In genomic region chr2:8125741-8126691, GRCh38 we compare ENCODE assay signal across 16 cellular contexts.
DNase-seq lines count a peak whose midpoint lies in the region; TF ChIP-seq lines count a peak whose summit lies in the region.
"Had no signal": no experiment of that assay in that cellular context is flagged by ENCODE, and none has a peak within 500 bp of the region (broad histone marks: within the 10 kb centered on the region; RNA-seq: fewer than 3 reads in every experiment).

No MANE protein-coding gene starts in this region.

- H3K27ac ChIP-seq in brain microvascular endothelial cell (no peak overlapping the region), hepatocyte (peak overlapping the region; percentile 85), parathyroid adenoma (peak overlapping the region; percentile 93), transverse colon (no peak overlapping the region)
- H3K27ac ChIP-seq: epithelial cell of prostate had no signal

- H3K79me2 ChIP-seq in hepatocyte = no peaks in the 10 kb centered on the region
- H3K79me2 ChIP-seq in parathyroid adenoma = no peaks in the 10 kb centered on the region

- no peak overlapping the region for H3K9ac ChIP-seq in parathyroid adenoma

- TF ChIP-seq CTCF in brain microvascular endothelial cell (IDR thresholded peaks at IDR 0.05; ENCODE audit: low read depth, low read length, missing control alignments) (no peak), hepatocyte (IDR thresholded peaks at IDR 0.05; ENCODE audit: poor library complexity) (no peak), parathyroid adenoma (IDR thresholded peaks at IDR 0.05) (no peak), transverse colon (IDR thresholded peaks at IDR 0.05) (no peak)

- H3K4me3 ChIP-seq in brain microvascular endothelial cell (ENCODE audit: low read depth, low read length) = no peak overlapping the region
- H3K4me3 ChIP-seq in hepatocyte = no peak overlapping the region
- no peak overlapping the region for H3K4me3 ChIP-seq in parathyroid adenoma (ENCODE audit: low read depth, low read length)
- H3K4me3 ChIP-seq in transverse colon = no peak overlapping the region

- DNase-seq in HuH-7 (ENCODE audit: low spot score) (peak; percentile 70), brain microvascular endothelial cell (peak; percentile 40), hepatocyte (ENCODE audit: low spot score) (peak; percentile 66), transverse colon (no peak), NCI-H526 (lab: John Stamatoyannopoulos, UW) (no peak), anterior cingulate cortex (lab: John Stamatoyannopoulos, UW) (no peak), GM19240 (ENCODE audit: insufficient read length, low spot score) (no peak)
- DNase-seq: activated CD4-positive, alpha-beta T cell treated with anti-CD3 and anti-CD28 coated beads for 48 hours; activated CD8-positive, alpha-beta memory T cell treated with anti-CD3 and anti-CD28 coated beads, Interleukin-2, amount 50 U/mL, for 4 hours; activated naive CD4-positive, alpha-beta T cell; dermis blood vessel endothelial cell; NCI-H1694 treated with DMSO at 0.1 percent for 48 hours; NCI-H524; stimulated activated CD4-positive, alpha-beta T cell treated with anti-CD3 and anti-CD28 coated beads, Interleukin-2, amount 100 ng/mL, for 24 hours had no signal

- intact Hi-C loops in transverse colon (cut with DNase I; ENCODE audit: low total_unique reads) = no loop called here

- no peak for TF ChIP-seq POLR2A in transverse colon (IDR thresholded peaks at IDR 0.05)

- H3K9me3 ChIP-seq in hepatocyte (ENCODE audit: low read depth) (no peaks in the 10 kb centered on the region), parathyroid adenoma (ENCODE audit: control insufficient read depth, low read length) (no peaks in the 10 kb centered on the region), transverse colon (no peaks in the 10 kb centered on the region)

- H3K4me2 ChIP-seq in hepatocyte (no peak overlapping the region), parathyroid adenoma (ENCODE audit: low read length) (no peak overlapping the region)

- in situ Hi-C loops in brain microvascular endothelial cell (cut with HindIII; ENCODE audit: low pct_ligation_motif_present, low sequenced_read_pairs) (no loop called here), transverse colon (cut with MboI; ENCODE audit: low pct_ligation_motif_present in 1 of 4, low pct_unique_long_range_greater_than_20kb in 1 of 4, low sequenced_read_pairs in 3 of 4) (no loop called here)

- H4K20me1 ChIP-seq in hepatocyte (ENCODE audit: insufficient read depth, poor library complexity, severe bottlenecking) = no peaks in the 10 kb centered on the region

- H2AFZ ChIP-seq in hepatocyte (no peak overlapping the region), parathyroid adenoma (peak overlapping the region; percentile 54)

- H3K27me3 ChIP-seq in brain microvascular endothelial cell (replicated peaks) (no peaks in the 10 kb centered on the region), hepatocyte (no peaks in the 10 kb centered on the region), parathyroid adenoma (ENCODE audit: control insufficient read depth, insufficient read depth, low read length) (no peaks in the 10 kb centered on the region), transverse colon (no peaks in the 10 kb centered on the region)

- H3K9me2 ChIP-seq in hepatocyte (replicated peaks; ENCODE audit: insufficient read depth) = no peaks in the 10 kb centered on the region

- H3K36me3 ChIP-seq in brain microvascular endothelial cell (replicated peaks) (no peaks in the 10 kb centered on the region), hepatocyte (replicated peaks; ENCODE audit: insufficient read depth, low read depth) (no peaks in the 10 kb centered on the region), parathyroid adenoma (ENCODE audit: control insufficient read depth, insufficient read depth, low read length) (no peaks in the 10 kb centered on the region), transverse colon (no peaks in the 10 kb centered on the region)

- TF ChIP-seq EP300 in transverse colon (IDR thresholded peaks at IDR 0.05; ENCODE audit: low read depth) = no peak

- H3K4me1 ChIP-seq in hepatocyte (ENCODE audit: insufficient read depth) (peaks cover 22% of the 10 kb centered on the region), parathyroid adenoma (peaks cover 51% of the 10 kb centered on the region), transverse colon (peaks cover 0 to 3% (median 0%) of the 10 kb centered on the region in 4 donors)

- 72% methylated on average over 12 of the region's 12 CpGs for WGBS in hepatocyte (ENCODE audit: low lambda C conversion rate, missing lambda C conversion rate)
- WGBS in transverse colon (ENCODE audit: low coverage in 1 of 2), 2 donors = 77 to 81% methylated on average over 5 to 12 of the region's 12 CpGs

Comparison
In these comparisons a context has a peak if more than half of its experiments do, and no peak if none do; other contexts are left out.
1. DNase-seq: peak in HuH-7 (single experiment), brain microvascular endothelial cell (single experiment) and hepatocyte (single experiment); none in transverse colon (single experiment), NCI-H526 (0 of 2), anterior cingulate cortex (0 of 58) and GM19240 (single experiment).
2. H3K27ac ChIP-seq: peak in hepatocyte (single experiment) and parathyroid adenoma (single experiment); none in brain microvascular endothelial cell (single experiment) and transverse colon (0 of 4).